Comparison of ENCODE assay signal across 19 cellular contexts in the genomic region with DNA sequence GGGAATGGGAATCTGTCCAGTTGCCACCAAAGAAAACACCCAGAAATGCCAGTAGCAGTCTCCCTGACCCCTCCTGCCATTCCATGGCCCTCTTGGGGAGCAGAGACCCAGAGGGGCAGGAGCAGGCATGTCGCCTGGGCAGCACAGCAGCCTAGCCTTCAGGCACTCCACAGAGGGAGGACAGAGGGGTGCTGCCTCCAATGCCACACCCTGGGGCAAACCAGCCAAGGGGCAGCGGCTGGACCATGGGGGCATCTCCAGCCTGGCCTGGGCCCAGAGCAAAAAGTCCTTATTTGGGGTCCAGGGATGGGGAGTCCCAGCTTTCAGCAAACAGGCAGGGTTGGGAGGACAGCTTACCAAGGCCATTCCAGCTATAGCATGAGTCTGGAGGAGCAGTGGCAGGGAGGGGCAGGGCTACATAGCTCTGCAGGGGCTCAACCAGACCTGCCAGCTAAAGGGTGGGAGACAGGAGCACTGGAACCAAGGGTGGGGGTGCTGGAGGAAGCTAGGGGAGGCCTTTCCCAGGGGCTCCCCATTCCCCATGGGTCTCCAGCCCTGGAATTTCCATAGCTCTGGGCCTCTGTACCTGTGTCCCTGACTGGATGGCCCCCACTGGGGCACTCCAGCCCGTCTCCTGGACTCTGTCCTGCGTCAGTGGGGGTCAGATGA. TPM values are rescaled to one million over a fixed set of nuclear protein-coding genes. Genes with fewer than 3 reads are reported as not detected.
A peak's percentile ranks its signal among the peaks of the same experiment; 100 is the strongest.
DNase-seq lines count a peak whose midpoint lies in the region; ATAC-seq and TF ChIP-seq lines count a peak whose summit lies in the region.
"Had no signal": no experiment of that assay in that cellular context is flagged by ENCODE, and none has a peak within 500 bp of the region (broad histone marks: within the 10 kb centered on the region; RNA-seq: fewer than 3 reads in every experiment).

No MANE protein-coding gene starts in this region.

- H3K9me3 Mint-ChIP-seq in glutamatergic neuron (ENCODE audit: unreplicated experiment), result no peaks in the 10 kb centered on the region
- H3K9me3 Mint-ChIP-seq: naive B cell had no signal

- WGBS in GM23248 (ENCODE audit: low coverage in 1 of 2, low lambda C conversion rate in 2 of 2, missing lambda C conversion rate in 2 of 2), 2 experiments, result 88 to 93% methylated on average over 4 of the region's 4 CpGs

- DNase-seq in glutamatergic neuron, result peak; percentile 13
- DNase-seq in sciatic nerve (ENCODE audit: low spot score), result peak; percentile 49
- no peak for DNase-seq in GM23248
- no peak for DNase-seq in medulla oblongata (ENCODE audit: extremely low spot score)
- DNase-seq in globus pallidus (ENCODE audit: low spot score), result no peak
- DNase-seq: activated CD8-positive, alpha-beta memory T cell treated with anti-CD3 and anti-CD28 coated beads, Interleukin-2, amount 10 ng/mL, durations not matched to agents 7 days and 5 days; activated gamma-delta T cell; Calu3; foreskin melanocyte; naive B cell; NCI-H2081 treated with DMSO at 0.1 percent for 48 hours; NCI-H524; SHP77 had no signal

- no peak overlapping the region; a peak in 2 of 20 replicates for H3K4me3 ChIP-seq in BLaER1 treated with 17β-estradiol and CSF1 and Interleukin-3, amounts not matched to agents 10 nM and 100 nM
- H3K4me3 ChIP-seq in Loucy (ENCODE audit: low read length, poor library complexity, severe bottlenecking) (no peak overlapping the region), GM23248 (no peak overlapping the region)
- H3K4me3 ChIP-seq: coronary artery had no signal

- peak overlapping the region; percentile 53 for H3K27ac Mint-ChIP-seq in glutamatergic neuron (ENCODE audit: unreplicated experiment)
- H3K27ac Mint-ChIP-seq: activated CD8-positive, alpha-beta memory T cell treated with anti-CD3 and anti-CD28 coated beads, Interleukin-2, amount 10 ng/mL, durations not matched to agents 7 days and 5 days had no signal

- H4K20me1 ChIP-seq in BLaER1 treated with 17β-estradiol and CSF1 and Interleukin-3, amounts not matched to agents 10 nM and 100 nM, result peaks cover 98 to 100% (median 100%) of the 10 kb centered on the region in 11 experiments
- H4K20me1 ChIP-seq in Loucy (ENCODE audit: insufficient read depth, low read length, poor library complexity, severe bottlenecking) (peaks cover 95% of the 10 kb centered on the region), GM23248 (ENCODE audit: insufficient read depth) (peaks cover 12% of the 10 kb centered on the region)

- H3K9me2 ChIP-seq in Loucy (replicated peaks; ENCODE audit: low read depth, low read length), result no peaks in the 10 kb centered on the region
- H3K9me2 ChIP-seq in GM23248 (ENCODE audit: insufficient read depth), result no peaks in the 10 kb centered on the region

- TF ChIP-seq CTCF in Loucy (conservative IDR thresholded peaks at IDR 0.05; ENCODE audit: low read length) (no peak), glutamatergic neuron (IDR thresholded peaks at IDR 0.05; ENCODE audit: partially characterized antibody, unreplicated experiment) (no peak)

- H3K27ac ChIP-seq in BLaER1 treated with 17β-estradiol and CSF1 and Interleukin-3, amounts not matched to agents 10 nM and 100 nM, result peak overlapping the region in 10 of 11 experiments; percentile 7 to 90 (median 82); a peak in 16 of 22 replicates
- no peak overlapping the region for H3K27ac ChIP-seq in GM23248
- H3K27ac ChIP-seq: coronary artery, epithelial cell of prostate, HL-60, stomach had no signal

- H3K4me1 Mint-ChIP-seq in glutamatergic neuron (ENCODE audit: low read depth, unreplicated experiment), result peaks cover 40% of the 10 kb centered on the region

- H3K9ac ChIP-seq in BLaER1 treated with 17β-estradiol and CSF1 and Interleukin-3, amounts not matched to agents 10 nM and 100 nM, result peak overlapping the region in 9 of 11 experiments; percentile 49 to 79 (median 70); a peak in 12 of 22 replicates
- H3K9ac ChIP-seq in Loucy (ENCODE audit: low read depth, low read length, poor library complexity, severe bottlenecking) (peak overlapping the region; percentile 41), GM23248 (no peak overlapping the region)

- H2AFZ ChIP-seq in Loucy (ENCODE audit: low read length) (no peak overlapping the region), GM23248 (no peak overlapping the region)

- intact Hi-C loops in sciatic nerve (cut with DNase I), result loop anchor here (10.0 kb wide), 1 partner anchor 94 kb away; no protein-coding TSS in a partner anchor

- peaks cover 0 to 3% (median 0%) of the 10 kb centered on the region in 11 experiments; a peak in 1 of 22 replicates for H3K27me3 ChIP-seq in BLaER1 treated with 17β-estradiol and CSF1 and Interleukin-3, amounts not matched to agents 10 nM and 100 nM
- H3K27me3 ChIP-seq in Loucy (ENCODE audit: insufficient read depth, low read length, poor library complexity, severe bottlenecking) (no peaks in the 10 kb centered on the region), GM23248 (replicated peaks; ENCODE audit: insufficient read depth) (no peaks in the 10 kb centered on the region)
- H3K27me3 ChIP-seq: stomach had no signal

- in situ Hi-C loops in GM23248 (cut with MboI), result no loop called here

- peak overlapping the region; percentile 85 to 100 (median 97) for H3K4me2 ChIP-seq in BLaER1 treated with 17β-estradiol and CSF1 and Interleukin-3, amounts not matched to agents 10 nM and 100 nM
- H3K4me2 ChIP-seq in Loucy (ENCODE audit: low read depth, low read length, poor library complexity, severe bottlenecking) (peak overlapping the region; percentile 15), GM23248 (ENCODE audit: unreplicated experiment) (no peak overlapping the region)

- peaks cover 83 to 100% (median 98%) of the 10 kb centered on the region in 10 experiments for H3K4me1 ChIP-seq in BLaER1 treated with 17β-estradiol and CSF1 and Interleukin-3, amounts not matched to agents 10 nM and 100 nM
- peaks cover 14% of the 10 kb centered on the region for H3K4me1 ChIP-seq in Loucy (ENCODE audit: insufficient read depth, low read length, poor library complexity, severe bottlenecking)
- H3K4me1 ChIP-seq in GM23248 (ENCODE audit: insufficient read depth), result peaks cover 11% of the 10 kb centered on the region; the same call in 1 of the 2 replicates

- H3F3A ChIP-seq in Loucy (ENCODE audit: low read depth) (0 out of 2 replicates have a peak, but pooled peaks cover 2% of the 10 kb centered on the region), GM23248 (ENCODE audit: insufficient read depth) (peaks cover 12% of the 10 kb centered on the region; the same call in 1 of the 2 replicates)

- H3K27me3 Mint-ChIP-seq in glutamatergic neuron (ENCODE audit: unreplicated experiment), result peaks cover 13% of the 10 kb centered on the region
- H3K27me3 Mint-ChIP-seq: activated CD8-positive, alpha-beta memory T cell treated with anti-CD3 and anti-CD28 coated beads, Interleukin-2, amount 10 ng/mL, durations not matched to agents 7 days and 5 days; naive B cell had no signal

- H3K36me3 Mint-ChIP-seq in glutamatergic neuron (ENCODE audit: unreplicated experiment), result no peaks in the 10 kb centered on the region
- H3K36me3 Mint-ChIP-seq: activated CD8-positive, alpha-beta memory T cell treated with anti-CD3 and anti-CD28 coated beads, Interleukin-2, amount 10 ng/mL, durations not matched to agents 7 days and 5 days; naive B cell had no signal

- H3K4me3 Mint-ChIP-seq in glutamatergic neuron (ENCODE audit: unreplicated experiment), result no peak overlapping the region
- H3K4me3 Mint-ChIP-seq: activated CD8-positive, alpha-beta memory T cell treated with anti-CD3 and anti-CD28 coated beads, Interleukin-2, amount 10 ng/mL, durations not matched to agents 7 days and 5 days had no signal

- H3K9me3 ChIP-seq in BLaER1 treated with 17β-estradiol and CSF1 and Interleukin-3, amounts not matched to agents 10 nM and 100 nM (replicated peaks in 1 of 11), result no peaks in the 10 kb centered on the region
- H3K9me3 ChIP-seq in Loucy (ENCODE audit: insufficient read depth, low read depth, low read length), result no peaks in the 10 kb centered on the region
- H3K9me3 ChIP-seq in GM23248 (ENCODE audit: low read depth), result no peaks in the 10 kb centered on the region
- H3K9me3 ChIP-seq: stomach had no signal

- ATAC-seq in sciatic nerve, result no peak
- ATAC-seq: activated CD8-positive, alpha-beta memory T cell treated with anti-CD3 and anti-CD28 coated beads, Interleukin-2, amount 10 ng/mL, durations not matched to agents 7 days and 5 days had no signal

- H3K36me3 ChIP-seq in BLaER1 treated with 17β-estradiol and CSF1 and Interleukin-3, amounts not matched to agents 10 nM and 100 nM, result peaks cover 0 to 38% (median 4%) of the 10 kb centered on the region in 11 experiments; a peak in 8 of 22 replicates
- H3K36me3 ChIP-seq in Loucy (ENCODE audit: insufficient read depth, low read length) (no peaks in the 10 kb centered on the region; the same call in 1 of the 2 replicates), GM23248 (ENCODE audit: low read depth) (no peaks in the 10 kb centered on the region)
- H3K36me3 ChIP-seq: stomach had no signal

- H3K79me2 ChIP-seq in Loucy (ENCODE audit: insufficient read depth, low read length) (peaks cover 100% of the 10 kb centered on the region), GM23248 (ENCODE audit: insufficient read depth) (peaks cover 100% of the 10 kb centered on the region)

RNA-seq across cellular contexts. Expression of gene BRD3, which starts 6.7 kb away (rescaled TPM):
- total RNA-seq in glutamatergic neuron (ENCODE audit: unreplicated experiment), result 128 TPM
- total RNA-seq in sciatic nerve, result 54.4 TPM
- 5.5 and 17.5 TPM in 2 replicates for total RNA-seq in GM23248 (2014; rRNA removed; shearing (Covaris generic))
- polyA plus RNA-seq in GM23248 (2016; fragmentation: Nextera tagmentation; extraction: Ambion mirVana), result 25.6 and 26.0 TPM in 2 replicates

RNA-seq across cellular contexts. Expression of gene BRD3OS, which starts 35.9 kb away (rescaled TPM):
- 31.6 TPM for total RNA-seq in glutamatergic neuron (ENCODE audit: unreplicated experiment)
- total RNA-seq in sciatic nerve, result 16.4 TPM
- 25.9 and 36.3 TPM in 2 replicates for total RNA-seq in GM23248 (2014; rRNA removed; shearing (Covaris generic))
- 32.1 and 36.6 TPM in 2 replicates for polyA plus RNA-seq in GM23248 (2016; fragmentation: Nextera tagmentation; extraction: Ambion mirVana)

Comparison
In these comparisons a context has a peak if more than half of its experiments do, and no peak if none do; other contexts are left out.
1. DNase-seq: peak in glutamatergic neuron (single experiment) and sciatic nerve (single experiment); none in GM23248 (single experiment), medulla oblongata (single experiment) and globus pallidus (single experiment).